ENCODE assay signal across 5 cellular contexts in the genomic region with DNA sequence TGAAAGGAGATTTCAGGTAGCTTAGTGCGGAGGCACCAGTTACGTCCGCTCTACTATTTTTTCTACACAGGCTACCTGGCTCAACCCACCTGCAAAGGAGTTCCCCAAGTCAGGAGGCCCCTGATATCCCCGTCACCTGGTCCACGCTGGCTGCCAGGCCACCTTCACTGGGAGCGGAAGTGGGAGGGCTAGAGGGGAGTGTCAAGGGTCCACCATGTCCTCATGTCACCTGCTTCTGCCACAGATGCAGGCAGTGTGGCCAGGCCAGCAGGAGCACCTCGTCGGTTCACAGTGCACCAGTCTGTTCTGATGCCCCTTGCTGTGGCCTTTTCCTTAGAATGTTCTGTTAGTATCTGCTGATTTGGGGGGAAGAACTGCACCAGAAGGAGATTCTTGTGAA. TPM values are rescaled to one million over a fixed set of nuclear protein-coding genes. Genes with fewer than 3 reads are reported as not detected.
"Had no signal": no experiment of that assay in that cellular context is flagged by ENCODE, and none has a peak within 500 bp of the region (broad histone marks: within the 10 kb centered on the region; RNA-seq: fewer than 3 reads in every experiment).

No MANE protein-coding gene starts in this region.

- ATAC-seq: GM23338, K562 had no signal

- H3K4me3 ChIP-seq: GM23338, K562 had no signal

- DNase-seq: H9, HCEC 1CT, IMR-90 had no signal

RNA-seq across cellular contexts. Expression of a gene that starts 44.1 kb away (rescaled TPM):
- total RNA-seq: H9, IMR-90 had no signal
